Comparison of ENCODE assay signal across 8 cellular contexts in the genomic region with DNA sequence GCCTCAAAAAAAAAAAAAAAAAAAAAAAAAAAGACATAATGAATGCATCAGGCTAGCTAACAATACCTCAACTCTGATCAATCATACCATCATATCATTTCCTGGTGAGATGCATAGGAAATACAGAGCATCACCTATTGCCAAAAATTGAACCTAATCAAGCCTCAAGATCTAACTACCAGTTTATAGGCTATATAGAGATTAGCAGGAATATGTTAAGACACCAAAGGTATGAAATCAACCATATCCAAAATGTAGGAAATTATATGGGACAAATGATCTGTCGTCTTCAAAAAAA. TPM values are rescaled to one million over a fixed set of nuclear protein-coding genes. Genes with fewer than 3 reads are reported as not detected.
DNase-seq lines count a peak whose midpoint lies in the region; ATAC-seq and TF ChIP-seq lines count a peak whose summit lies in the region.

No MANE protein-coding gene starts in this region.

- no peaks in the 10 kb centered on the region for H3K27me3 Mint-ChIP-seq in activated naive CD4-positive, alpha-beta T cell treated with anti-CD3 and anti-CD28 coated beads, Interleukin-2, amount 10 ng/mL, durations not matched to agents 7 days and 5 days
- H3K27me3 Mint-ChIP-seq in activated naive CD8-positive, alpha-beta T cell treated with anti-CD3 and anti-CD28 coated beads, Interleukin-2, amount 10 ng/mL, durations not matched to agents 7 days and 5 days, result no peaks in the 10 kb centered on the region

- H3K27me3 ChIP-seq in right lobe of liver, result no peaks in the 10 kb centered on the region
- no peaks in the 10 kb centered on the region for H3K27me3 ChIP-seq in upper lobe of right lung

- peak overlapping the region; percentile 78 to 99 (median 90) for H3K4me3 ChIP-seq in right lobe of liver
- peak overlapping the region; percentile 98 for H3K4me3 ChIP-seq in upper lobe of right lung

- H3K4me1 Mint-ChIP-seq in activated naive CD4-positive, alpha-beta T cell treated with anti-CD3 and anti-CD28 coated beads, Interleukin-2, amount 10 ng/mL, durations not matched to agents 7 days and 5 days, result peaks cover 43% of the 10 kb centered on the region
- H3K4me1 Mint-ChIP-seq in activated naive CD8-positive, alpha-beta T cell treated with anti-CD3 and anti-CD28 coated beads, Interleukin-2, amount 10 ng/mL, durations not matched to agents 7 days and 5 days, result peaks cover 24% of the 10 kb centered on the region

- peaks cover 0 to 15% (median 5%) of the 10 kb centered on the region in 4 donors for H3K4me1 ChIP-seq in right lobe of liver
- peaks cover 20% of the 10 kb centered on the region for H3K4me1 ChIP-seq in upper lobe of right lung

- H3K9me3 ChIP-seq in right lobe of liver (no peaks in the 10 kb centered on the region), upper lobe of right lung (no peaks in the 10 kb centered on the region)

- CTCF ChIA-PET in activated naive CD4-positive, alpha-beta T cell treated with anti-CD3 and anti-CD28 coated beads, Interleukin-2, amount 10 ng/mL, durations not matched to agents 7 days and 5 days (lab: Charles Lee), result interaction anchor here (1.2 to 3.9 kb wide), 3 partner anchors 10 to 66 kb away, joined by 3 to 30 read pairs (median 9); no protein-coding TSS in a partner anchor

- no peak for DNase-seq in activated naive CD4-positive, alpha-beta T cell treated with anti-CD3 and anti-CD28 coated beads, Interleukin-2, amount 10 ng/mL, durations not matched to agents 7 days and 5 days
- no peak for DNase-seq in activated naive CD4-positive, alpha-beta T cell (lab: John Stamatoyannopoulos, UW)
- DNase-seq in activated naive CD8-positive, alpha-beta T cell treated with anti-CD3 and anti-CD28 coated beads, Interleukin-2, amount 10 ng/mL, durations not matched to agents 7 days and 5 days, result no peak
- no peak for DNase-seq in right lobe of liver
- no peak for DNase-seq in upper lobe of right lung
- no peak for DNase-seq in posterior cingulate gyrus
- no peak for DNase-seq in dedifferentiated amniotic fluid mesenchymal stem cell (ENCODE audit: extremely low spot score)
- DNase-seq in NCI-H524 (lab: John Stamatoyannopoulos, UW), result no peak

- TF ChIP-seq CTCF in right lobe of liver (IDR thresholded peaks at IDR 0.05), result no peak
- TF ChIP-seq CTCF in upper lobe of right lung (IDR thresholded peaks at IDR 0.05), result no peak

- intact Hi-C loops in right lobe of liver (cut with DNase I), result no loop called here
- intact Hi-C loops in upper lobe of right lung (cut with DNase I), result no loop called here
- intact Hi-C loops in posterior cingulate gyrus (cut with DNase I), result no loop called here

- H3K27ac ChIP-seq in right lobe of liver (peak overlapping the region; percentile 44 to 61 (median 44)), upper lobe of right lung (peak overlapping the region; percentile 84)

- peak overlapping the region; percentile 85 for H3K27ac Mint-ChIP-seq in activated naive CD4-positive, alpha-beta T cell treated with anti-CD3 and anti-CD28 coated beads, Interleukin-2, amount 10 ng/mL, durations not matched to agents 7 days and 5 days
- H3K27ac Mint-ChIP-seq in activated naive CD8-positive, alpha-beta T cell treated with anti-CD3 and anti-CD28 coated beads, Interleukin-2, amount 10 ng/mL, durations not matched to agents 7 days and 5 days, result peak overlapping the region; percentile 4

- no peak for TF ChIP-seq POLR2A in right lobe of liver (IDR thresholded peaks at IDR 0.05)

- ATAC-seq in activated naive CD8-positive, alpha-beta T cell treated with anti-CD3 and anti-CD28 coated beads, Interleukin-2, amount 10 ng/mL, durations not matched to agents 7 days and 5 days (ENCODE audit: low read depth), result no peak
- peak in 1 of 4 donors; percentile 12 for ATAC-seq in right lobe of liver
- ATAC-seq in upper lobe of right lung, result no peak

- no peaks in the 10 kb centered on the region for H3K9me3 Mint-ChIP-seq in activated naive CD4-positive, alpha-beta T cell treated with anti-CD3 and anti-CD28 coated beads, Interleukin-2, amount 10 ng/mL, durations not matched to agents 7 days and 5 days
- H3K9me3 Mint-ChIP-seq in activated naive CD8-positive, alpha-beta T cell treated with anti-CD3 and anti-CD28 coated beads, Interleukin-2, amount 10 ng/mL, durations not matched to agents 7 days and 5 days, result no peaks in the 10 kb centered on the region

- H3K36me3 ChIP-seq in right lobe of liver (no peaks in the 10 kb centered on the region), upper lobe of right lung (no peaks in the 10 kb centered on the region)

- H3K4me3 Mint-ChIP-seq in activated naive CD4-positive, alpha-beta T cell treated with anti-CD3 and anti-CD28 coated beads, Interleukin-2, amount 10 ng/mL, durations not matched to agents 7 days and 5 days, result peak overlapping the region; percentile 89
- peak overlapping the region; percentile 97 for H3K4me3 Mint-ChIP-seq in activated naive CD8-positive, alpha-beta T cell treated with anti-CD3 and anti-CD28 coated beads, Interleukin-2, amount 10 ng/mL, durations not matched to agents 7 days and 5 days

- POLR2A ChIA-PET in activated naive CD8-positive, alpha-beta T cell treated with anti-CD3 and anti-CD28 coated beads, Interleukin-2, amount 10 ng/mL, durations not matched to agents 7 days and 5 days (lab: Charles Lee), result interaction anchor here (0.5 to 1.8 kb wide), 8 partner anchors 11 to 1024 kb away, joined by 3 to 7 read pairs (median 3); a partner anchor contains a TSS

- WGBS in right lobe of liver (ENCODE audit: insufficient coverage, low coverage, low lambda C conversion rate, missing lambda C conversion rate), result 23% methylated on average over 1 of the region's 1 CpG

- peaks cover 5% of the 10 kb centered on the region for H3K36me3 Mint-ChIP-seq in activated naive CD4-positive, alpha-beta T cell treated with anti-CD3 and anti-CD28 coated beads, Interleukin-2, amount 10 ng/mL, durations not matched to agents 7 days and 5 days
- H3K36me3 Mint-ChIP-seq in activated naive CD8-positive, alpha-beta T cell treated with anti-CD3 and anti-CD28 coated beads, Interleukin-2, amount 10 ng/mL, durations not matched to agents 7 days and 5 days, result no peaks in the 10 kb centered on the region

RNA-seq across cellular contexts. Expression of a gene that starts 0.4 kb away (rescaled TPM):
- total RNA-seq in activated naive CD8-positive, alpha-beta T cell treated with anti-CD3 and anti-CD28 coated beads, Interleukin-2, amount 10 ng/mL, durations not matched to agents 7 days and 5 days, result 10 to 100 TPM; 22.8 to 26.2 TPM
- total RNA-seq in right lobe of liver (1 to 10 TPM; 4.2 to 7.3 (median 6.5) TPM), upper lobe of right lung (14.3 TPM)

RNA-seq across cellular contexts. Expression of a gene that starts 28.4 kb away (rescaled TPM):
- 100 to 1,000 TPM; 132 to 149 TPM for total RNA-seq in activated naive CD8-positive, alpha-beta T cell treated with anti-CD3 and anti-CD28 coated beads, Interleukin-2, amount 10 ng/mL, durations not matched to agents 7 days and 5 days
- total RNA-seq in right lobe of liver (1 to 10 TPM; 1.2 to 8.8 (median 4.3) TPM), upper lobe of right lung (4.6 TPM)

Comparison
In these comparisons a context has a peak if more than half of its experiments do, and no peak if none do; other contexts are left out.
1. RNA of a gene that starts 28.4 kb away (total RNA-seq): 132 to 149 TPM in activated naive CD8-positive, alpha-beta T cell treated with anti-CD3 and anti-CD28 coated beads, Interleukin-2, amount 10 ng/mL, durations not matched to agents 7 days and 5 days; 1.2 to 8.8 TPM in right lobe of liver and 4.6 TPM in upper lobe of right lung (single experiment); every median in the first group is over 10 times any median in the second.